In genomic region chr10:103723557-103723956, GRCh38 we compare ENCODE assay signal across 21 cellular contexts.
DNase-seq lines count a peak whose midpoint lies in the region; ATAC-seq and TF ChIP-seq lines count a peak whose summit lies in the region.
"Had no signal": no experiment of that assay in that cellular context is flagged by ENCODE, and none has a peak within 500 bp of the region (broad histone marks: within the 10 kb centered on the region; RNA-seq: fewer than 3 reads in every experiment).

No MANE protein-coding gene starts in this region.

- POLR2A ChIA-PET in RWPE1 (lab: Yijun Ruan, JAX; ENCODE audit: low non-redundant PET) (no interaction called here), Caco-2 (lab: Charles Lee) (no interaction called here)

- H3K27ac ChIP-seq in RWPE1, result peak overlapping the region; percentile 34
- H3K27ac ChIP-seq: 22Rv1; A549; BLaER1 treated with 17β-estradiol and CSF1 and Interleukin-3, amounts not matched to agents 10 nM and 100 nM; C4-2B had no signal

- intact Hi-C loops in Right ventricle myocardium superior (cut with DNase I), result no loop called here
- intact Hi-C loops in left ventricle myocardium superior (cut with micrococcal nuclease), result no loop called here
- intact Hi-C loops in mucosa of descending colon (cut with DNase I, micrococcal nuclease), result no loop called here
- intact Hi-C loops in Caco-2 (cut with micrococcal nuclease; ENCODE audit: unreplicated experiment), result no loop called here

- no peak overlapping the region for H3K4me3 Mint-ChIP-seq in Caco-2 (ENCODE audit: unreplicated experiment)
- H3K4me3 Mint-ChIP-seq: B cell; CD4-positive, alpha-beta T cell; CD8-positive, alpha-beta T cell had no signal

- H3K27ac Mint-ChIP-seq in Caco-2 (ENCODE audit: unreplicated experiment), result no peak overlapping the region
- H3K27ac Mint-ChIP-seq: B cell; CD4-positive, alpha-beta T cell; CD8-positive, alpha-beta T cell had no signal

- H3K4me1 Mint-ChIP-seq in Caco-2 (ENCODE audit: low read depth, unreplicated experiment), result no peaks in the 10 kb centered on the region
- H3K4me1 Mint-ChIP-seq: B cell had no signal

- H3K36me3 Mint-ChIP-seq in Caco-2 (ENCODE audit: insufficient read depth, unreplicated experiment), result no peaks in the 10 kb centered on the region
- H3K36me3 Mint-ChIP-seq: CD8-positive, alpha-beta T cell had no signal

- CTCF ChIA-PET in RWPE1 (lab: Yijun Ruan, JAX), result interaction anchor here (0.6 kb wide), 1 partner anchor 185 kb away, joined by 3 read pairs; no protein-coding TSS in a partner anchor
- CTCF ChIA-PET in Caco-2 (lab: Charles Lee), result no interaction called here

- no peaks in the 10 kb centered on the region for H3K4me1 ChIP-seq in mucosa of descending colon (ENCODE audit: low read depth)
- peaks cover 17% of the 10 kb centered on the region for H3K4me1 ChIP-seq in Caco-2
- H3K4me1 ChIP-seq: A549; BLaER1 treated with 17β-estradiol and CSF1 and Interleukin-3, amounts not matched to agents 10 nM and 100 nM had no signal

- ATAC-seq in Right ventricle myocardium superior (ENCODE audit: poor library complexity) (no peak), left ventricle myocardium superior (no peak), mucosa of descending colon (peak; percentile 52)
- ATAC-seq: A549; CD8-positive, alpha-beta T cell; GM12878 had no signal

- no peak for TF ChIP-seq CTCF in RWPE1 (conservative IDR thresholded peaks at IDR 0.05; ENCODE audit: low read depth)
- no peak for TF ChIP-seq CTCF in mucosa of descending colon (IDR thresholded peaks at IDR 0.05)
- no peak for TF ChIP-seq CTCF in Caco-2 (IDR thresholded peaks at IDR 0.05; ENCODE audit: insufficient read depth in 1 of 2, low read depth in 1 of 2, low read length in 1 of 2, severe bottlenecking in 1 of 2, unreplicated experiment in 1 of 2)

- no peaks in the 10 kb centered on the region for H3K9me3 Mint-ChIP-seq in Caco-2 (ENCODE audit: unreplicated experiment)
- H3K9me3 Mint-ChIP-seq: CD4-positive, alpha-beta T cell; CD8-positive, alpha-beta T cell had no signal

- H3K36me3 ChIP-seq in mucosa of descending colon (ENCODE audit: low read depth), result no peaks in the 10 kb centered on the region
- peaks cover 1% of the 10 kb centered on the region; the same call in 1 of the 2 replicates for H3K36me3 ChIP-seq in Caco-2 (ENCODE audit: control insufficient read depth, insufficient read depth, low read length)

- H3K9me3 ChIP-seq in mucosa of descending colon (no peaks in the 10 kb centered on the region), Caco-2 (no peaks in the 10 kb centered on the region)
- H3K9me3 ChIP-seq: A549; BLaER1 treated with 17β-estradiol and CSF1 and Interleukin-3, amounts not matched to agents 10 nM and 100 nM had no signal

- no peaks in the 10 kb centered on the region for H3K27me3 Mint-ChIP-seq in Caco-2 (ENCODE audit: insufficient read depth, unreplicated experiment)
- H3K27me3 Mint-ChIP-seq: CD4-positive, alpha-beta T cell had no signal

- DNase-seq in Right ventricle myocardium superior (peak; percentile 8), left ventricle myocardium superior (no peak), RWPE1 (ENCODE audit: low spot score) (no peak), mucosa of descending colon (no peak), Caco-2 (no peak)
- DNase-seq: AML-193; CD4-positive, alpha-beta T cell; CD8-positive, alpha-beta T cell; DMS 273 treated with DMSO at 0.1 percent for 48 hours; DMS153; DMS53; DMS79; DND-41; EL; GDM1 had no signal

- H3K27me3 ChIP-seq in Caco-2 (replicated peaks; ENCODE audit: control insufficient read depth, insufficient read depth, low read length), result no peaks in the 10 kb centered on the region
- H3K27me3 ChIP-seq: BLaER1 treated with 17β-estradiol and CSF1 and Interleukin-3, amounts not matched to agents 10 nM and 100 nM had no signal

- no TSS peak for BruUV-seq in Caco-2 (replicated peaks; lab: Mats Ljungman, UMichigan)

- H3K4me3 ChIP-seq in mucosa of descending colon (no peak overlapping the region), Caco-2 (ENCODE audit: low read depth, low read length) (no peak overlapping the region)
- H3K4me3 ChIP-seq: A549; BLaER1 treated with 17β-estradiol and CSF1 and Interleukin-3, amounts not matched to agents 10 nM and 100 nM; GM12878 had no signal
